ENCODE assay signal across 11 cellular contexts in genomic region chr10:107914450-107915276, GRCh38.
DNase-seq lines count a peak whose midpoint lies in the region; ATAC-seq and TF ChIP-seq lines count a peak whose summit lies in the region.
"Had no signal": no experiment of that assay in that cellular context is flagged by ENCODE, and none has a peak within 500 bp of the region (broad histone marks: within the 10 kb centered on the region; RNA-seq: fewer than 3 reads in every experiment).

No MANE protein-coding gene starts in this region.

- peaks cover 30% of the 10 kb centered on the region for H3K27me3 Mint-ChIP-seq in endodermal cell (ENCODE audit: insufficient read depth)
- H3K27me3 Mint-ChIP-seq in mesothelial cell of epicardium (ENCODE audit: low read depth): peaks cover 68% of the 10 kb centered on the region

- H3K4me3 Mint-ChIP-seq in endodermal cell (peak overlapping the region; percentile 65), mesothelial cell of epicardium (peak overlapping the region; percentile 70)
- H3K4me3 Mint-ChIP-seq: activated naive CD8-positive, alpha-beta T cell treated with anti-CD3 and anti-CD28 coated beads, Interleukin-2, amount 10 ng/mL, durations not matched to agents 7 days and 5 days; T-helper 1 cell treated with Interleukin-12 subunit alpha and Interleukin-12 subunit beta and Interleukin-4 antibody, amounts not matched to agents 30 μg/mL and 1 μg/mL, for 36 hours had no signal

- peaks cover 11% of the 10 kb centered on the region for H3K27me3 ChIP-seq in endodermal cell (ENCODE audit: control insufficient read depth, insufficient read depth, low read length, poor library complexity, severe bottlenecking)
- H3K27me3 ChIP-seq: BLaER1 had no signal

- no peaks in the 10 kb centered on the region for H3K4me1 ChIP-seq in endodermal cell (ENCODE audit: control insufficient read depth, insufficient read depth, low read length)
- H3K4me1 ChIP-seq: BLaER1 had no signal

- no peaks in the 10 kb centered on the region for H3K36me3 ChIP-seq in endodermal cell (ENCODE audit: control insufficient read depth, insufficient read depth, low read length)
- H3K36me3 ChIP-seq: BLaER1 had no signal

- ATAC-seq in HG02678 (IDR thresholded peaks at IDR 0.05; ENCODE audit: unreplicated experiment) (peak; percentile 59), HG02981 (IDR thresholded peaks at IDR 0.05; ENCODE audit: unreplicated experiment) (no peak)
- no peak for ATAC-seq in stimulated activated naive CD8-positive, alpha-beta T cell treated with anti-CD3 and anti-CD28 coated beads, Interleukin-15, Interleukin-2, amounts not matched to agents 100 U/mL and 50 U/mL, for 24 hours

- no peaks in the 10 kb centered on the region for H3K36me3 Mint-ChIP-seq in endodermal cell (ENCODE audit: low read depth)
- H3K36me3 Mint-ChIP-seq in mesothelial cell of epicardium: no peaks in the 10 kb centered on the region
- H3K36me3 Mint-ChIP-seq: activated naive CD8-positive, alpha-beta T cell treated with anti-CD3 and anti-CD28 coated beads, Interleukin-2, amount 10 ng/mL, durations not matched to agents 7 days and 5 days had no signal

- H3K27ac ChIP-seq in 22Rv1 (no peak overlapping the region), endodermal cell (ENCODE audit: low read depth, low read length) (no peak overlapping the region)
- H3K27ac ChIP-seq: BLaER1 had no signal

- H3K9me3 ChIP-seq in endodermal cell (ENCODE audit: control insufficient read depth, low read length): no peaks in the 10 kb centered on the region

- H3K9me3 Mint-ChIP-seq in endodermal cell (no peaks in the 10 kb centered on the region), mesothelial cell of epicardium (peaks cover 12% of the 10 kb centered on the region)

- TF ChIP-seq CTCF in 22Rv1 (IDR thresholded peaks at IDR 0.05): peak; percentile 30; the same call in 1 of the 2 replicates
- peak; percentile 25 for TF ChIP-seq CTCF in endodermal cell (conservative IDR thresholded peaks at IDR 0.05)
- TF ChIP-seq CTCF in mesothelial cell of epicardium (IDR thresholded peaks at IDR 0.05; ENCODE audit: unreplicated experiment): no peak

- no peak overlapping the region for H3K9ac ChIP-seq in endodermal cell (ENCODE audit: extremely low read depth, low read length, poor library complexity, severe bottlenecking)
- H3K9ac ChIP-seq: BLaER1 had no signal

- WGBS in endodermal cell (ENCODE audit: insufficient coverage in 1 of 2, insufficient read length in 1 of 2), 2 experiments: 1% methylated on average over 14 to 79 of the region's 79 CpGs

- peaks cover 28% of the 10 kb centered on the region for H3K4me1 Mint-ChIP-seq in endodermal cell
- H3K4me1 Mint-ChIP-seq in mesothelial cell of epicardium: peaks cover 18% of the 10 kb centered on the region
- H3K4me1 Mint-ChIP-seq: activated naive CD8-positive, alpha-beta T cell treated with anti-CD3 and anti-CD28 coated beads, Interleukin-2, amount 10 ng/mL, durations not matched to agents 7 days and 5 days had no signal

- H3K4me3 ChIP-seq in endodermal cell (ENCODE audit: low read length): peak overlapping the region; percentile 81
- H3K4me3 ChIP-seq: BLaER1 had no signal

- no peak overlapping the region for H3K27ac Mint-ChIP-seq in endodermal cell
- no peak overlapping the region for H3K27ac Mint-ChIP-seq in mesothelial cell of epicardium
- H3K27ac Mint-ChIP-seq: activated naive CD8-positive, alpha-beta T cell treated with anti-CD3 and anti-CD28 coated beads, Interleukin-2, amount 10 ng/mL, durations not matched to agents 7 days and 5 days; T-helper 1 cell treated with Interleukin-12 subunit alpha and Interleukin-12 subunit beta and Interleukin-4 antibody, amounts not matched to agents 30 μg/mL and 1 μg/mL, for 36 hours had no signal

- DNase-seq in endodermal cell (peak; percentile 82), mesothelial cell of epicardium (ENCODE audit: low spot score in 2 of 2, unreplicated experiment in 2 of 2) (peak; percentile 21 to 57)
- no peak for DNase-seq in activated T-cell treated with anti-CD3 and anti-CD28 coated beads, Interleukin-2, amount 50 U/mL, for 48 hours
- DNase-seq in stimulated activated naive CD8-positive, alpha-beta T cell treated with anti-CD3 and anti-CD28 coated beads, Interleukin-15, Interleukin-2, amounts not matched to agents 100 U/mL and 50 U/mL, for 24 hours: no peak
- DNase-seq in stimulated activated naive CD4-positive, alpha-beta T cell treated with Interleukin-2 at 50 U/mL for 16 hours (lab: John Stamatoyannopoulos, UW): no peak
- DNase-seq: activated naive CD8-positive, alpha-beta T cell treated with anti-CD3 and anti-CD28 coated beads, Interleukin-2, amount 10 ng/mL, durations not matched to agents 7 days and 5 days had no signal

Comparison
In these comparisons a context has a peak if more than half of its experiments do, and no peak if none do; other contexts are left out.
1. DNase-seq: peak in endodermal cell (single experiment) and mesothelial cell of epicardium (2 of 2); none in activated T-cell treated with anti-CD3 and anti-CD28 coated beads, Interleukin-2, amount 50 U/mL, for 48 hours (0 of 2), stimulated activated naive CD8-positive, alpha-beta T cell treated with anti-CD3 and anti-CD28 coated beads, Interleukin-15, Interleukin-2, amounts not matched to agents 100 U/mL and 50 U/mL, for 24 hours (single experiment) and stimulated activated naive CD4-positive, alpha-beta T cell treated with Interleukin-2 at 50 U/mL for 16 hours (single experiment).